Comparison of ENCODE assay signal across 9 cellular contexts in genomic region chr10:51879238-51879637, GRCh38.
A peak's percentile ranks its signal among the peaks of the same experiment; 100 is the strongest.
DNase-seq lines count a peak whose midpoint lies in the region; TF ChIP-seq lines count a peak whose summit lies in the region.
"Had no signal": no experiment of that assay in that cellular context is flagged by ENCODE, and none has a peak within 500 bp of the region (broad histone marks: within the 10 kb centered on the region; RNA-seq: fewer than 3 reads in every experiment).

No MANE protein-coding gene starts in this region.

- no peak overlapping the region for H3K23ac ChIP-seq in trophoblast cell (ENCODE audit: low read length)

- peaks cover 8% of the 10 kb centered on the region for H3K79me1 ChIP-seq in trophoblast cell (ENCODE audit: low read length)

- WGBS in trophoblast cell (ENCODE audit: extremely low coverage, insufficient coverage, insufficient read length): no CpG with 5 or more reads among the region's 1 CpG

- DNase-seq in DMS53 (lab: John Stamatoyannopoulos, UW): peak; percentile 16
- DNase-seq in DMS53 treated with DMSO at 0.1 percent for 48 hours (lab: John Stamatoyannopoulos, UW; ENCODE audit: unreplicated experiment): no peak
- peak; percentile 80 for DNase-seq in HFF-Myc (ENCODE audit: extremely low read depth, low read depth)
- DNase-seq in NCI-H226: peak; percentile 92
- DNase-seq in dermis blood vessel endothelial cell: peak; percentile 35
- DNase-seq in trophoblast cell: peak; percentile 43 to 65
- DNase-seq in CD1c-positive myeloid dendritic cell (ENCODE audit: extremely low spot score): no peak
- no peak for DNase-seq in NCI-H524 treated with DMSO at 0.1 percent for 48 hours (lab: John Stamatoyannopoulos, UW)

- H2BK12ac ChIP-seq in trophoblast cell (ENCODE audit: low read length): no peak overlapping the region

- no peak overlapping the region for H3K9ac ChIP-seq in trophoblast cell (ENCODE audit: low read length)

- no peak for TF ChIP-seq CTCF in HFF-Myc (IDR thresholded peaks at IDR 0.05; ENCODE audit: low read depth, low read length, missing control alignments)

- no peak overlapping the region for H3K14ac ChIP-seq in trophoblast cell (ENCODE audit: low read length)

- H3K9me3 ChIP-seq in trophoblast cell (ENCODE audit: insufficient read depth, low read depth, low read length): no peaks in the 10 kb centered on the region

- no peak overlapping the region for H2AK5ac ChIP-seq in trophoblast cell (ENCODE audit: low read length)

- H2BK5ac ChIP-seq in trophoblast cell (ENCODE audit: low read depth, low read length, poor library complexity): no peak overlapping the region

- H3K4ac ChIP-seq in trophoblast cell (ENCODE audit: low read depth, low read length): no peak overlapping the region

- H3K4me3 ChIP-seq in HFF-Myc (replicated peaks; ENCODE audit: low read depth, low read length) (no peak overlapping the region), trophoblast cell (ENCODE audit: low read depth, low read length) (no peak overlapping the region)

- H3K27ac ChIP-seq in trophoblast cell (ENCODE audit: low read depth, low read length): peak overlapping the region; percentile 82
- H3K27ac ChIP-seq: 22Rv1 had no signal

- H3K4me1 ChIP-seq in trophoblast cell (ENCODE audit: control insufficient read depth in 1 of 2, insufficient read depth in 2 of 2, low read length in 2 of 2): peaks cover 0 to 5% of the 10 kb centered on the region in 2 experiments

- H3K4me2 ChIP-seq in trophoblast cell (ENCODE audit: low read length): no peak overlapping the region

- no peak overlapping the region for H4K8ac ChIP-seq in trophoblast cell (ENCODE audit: low read depth, low read length)

- H3K18ac ChIP-seq in trophoblast cell (ENCODE audit: low read length): no peak overlapping the region

- H3K27me3 ChIP-seq in trophoblast cell (ENCODE audit: insufficient read depth, low read length): no peaks in the 10 kb centered on the region

- H3K36me3 ChIP-seq in trophoblast cell (ENCODE audit: control insufficient read depth in 1 of 2, insufficient read depth in 2 of 2, low read length in 2 of 2): no peaks in the 10 kb centered on the region

- no peak overlapping the region for H2AFZ ChIP-seq in trophoblast cell (ENCODE audit: insufficient read depth, low read length, poor library complexity)

- no peak overlapping the region for H4K12ac ChIP-seq in trophoblast cell (ENCODE audit: low read depth, low read length)

- H4K91ac ChIP-seq in trophoblast cell (ENCODE audit: low read depth, low read length): no peak overlapping the region

- no peaks in the 10 kb centered on the region for H3K79me2 ChIP-seq in trophoblast cell (ENCODE audit: control insufficient read depth, insufficient read depth, low read length, poor library complexity)

- H2BK120ac ChIP-seq in trophoblast cell (ENCODE audit: insufficient read depth, low read length, poor library complexity): no peak overlapping the region

Comparison
In these comparisons a context has a peak if more than half of its experiments do, and no peak if none do; other contexts are left out.
1. DNase-seq: peak in DMS53 (single experiment), HFF-Myc (single experiment), NCI-H226 (single experiment), dermis blood vessel endothelial cell (single experiment) and trophoblast cell (2 of 2); none in DMS53 treated with DMSO at 0.1 percent for 48 hours (single experiment), CD1c-positive myeloid dendritic cell (single experiment) and NCI-H524 treated with DMSO at 0.1 percent for 48 hours (single experiment).